25 cellular contexts compared by ENCODE assay signal in genomic region chr3:194246709-194247349, GRCh38.
"Had no signal": no experiment of that assay in that cellular context is flagged by ENCODE, and none has a peak within 500 bp of the region (broad histone marks: within the 10 kb centered on the region; RNA-seq: fewer than 3 reads in every experiment).

No MANE protein-coding gene starts in this region.

- ATAC-seq: activated CD4-positive, CD25-positive, alpha-beta regulatory T cell treated with anti-CD3 and anti-CD28 coated beads, Interleukin-2, amount 50 U/mL, for 24 hours; esophagus mucosa; heart left ventricle; sciatic nerve; stimulated activated effector memory CD8-positive, alpha-beta T cell treated with anti-CD3 and anti-CD28 coated beads, Interleukin-12 subunit alpha, Interleukin-12 subunit beta, amount 100 ng/mL, for 72 hours had no signal

- H3K9me3 ChIP-seq: heart left ventricle, lower lobe of right lung, ovary, thoracic aorta, uterus had no signal

- H3K27me3 ChIP-seq: heart left ventricle, ovary, uterus had no signal

- H3K4me3 ChIP-seq: heart left ventricle, lower lobe of right lung, ovary, skin epidermis, thoracic aorta, uterus had no signal

- H3K36me3 ChIP-seq: heart left ventricle, lower lobe of right lung, ovary, thoracic aorta, uterus had no signal

- DNase-seq: activated CD4-positive, alpha-beta T cell treated with anti-CD3 and anti-CD28 coated beads for 48 hours; activated CD4-positive, alpha-beta T cell treated with anti-CD3 and anti-CD28 coated beads, Interleukin-2, amount 50 U/mL, for 48 hours; activated gamma-delta T cell; activated naive CD4-positive, alpha-beta T cell treated with anti-CD3 and anti-CD28 coated beads, Interleukin-2, amount 50 U/mL, for 16 hours; activated T-cell treated with anti-CD3 and anti-CD28 coated beads, Interleukin-2, amount 50 U/mL, for 24 hours; amniotic stem cell; caudate nucleus; cortex of kidney; foreskin fibroblast; heart left ventricle; hypothalamus; immature natural killer cell; lower lobe of right lung; nephron progenitor cell; ovary; stimulated activated CD4-positive, alpha-beta T cell treated with anti-CD3 and anti-CD28 coated beads, Interleukin-4, amount 100 ng/mL, for 24 hours; T-helper 9 cell; uterus had no signal

- H3K27ac ChIP-seq: heart left ventricle, lower lobe of right lung, ovary, skin epidermis, thoracic aorta, uterus, VCaP had no signal
